In genomic region chr3:53293867-53294266, GRCh38 we compare ENCODE assay signal across 19 cellular contexts. TPM values are rescaled to one million over a fixed set of nuclear protein-coding genes. Genes with fewer than 3 reads are reported as not detected.
DNase-seq lines count a peak whose midpoint lies in the region; ATAC-seq and TF ChIP-seq lines count a peak whose summit lies in the region.
"Had no signal": no experiment of that assay in that cellular context is flagged by ENCODE, and none has a peak within 500 bp of the region (broad histone marks: within the 10 kb centered on the region; RNA-seq: fewer than 3 reads in every experiment).

No MANE protein-coding gene starts in this region.

- peaks cover 7% of the 10 kb centered on the region; the same call in 1 of the 2 replicates for H3F3A ChIP-seq in GM23338 (replicated peaks; ENCODE audit: low read depth)
- H3F3A ChIP-seq in PC-9 (ENCODE audit: insufficient read depth, low read depth): no peaks in the 10 kb centered on the region

- BruUV-seq in PC-9 (replicated peaks; lab: Mats Ljungman, UMichigan): no TSS peak

- H3K27ac Mint-ChIP-seq in activated T-cell treated with anti-CD3 and anti-CD28 coated beads, Interleukin-2, amount 50 U/mL, for 24 hours: peak overlapping the region; percentile 13
- H3K27ac Mint-ChIP-seq in GM23338: peak overlapping the region; percentile 12; the same call in 1 of the 2 replicates
- peak overlapping the region; percentile 18 to 27 for H3K27ac Mint-ChIP-seq in effector memory CD8-positive, alpha-beta T cell
- peak overlapping the region; percentile 5 for H3K27ac Mint-ChIP-seq in osteocyte (ENCODE audit: unreplicated experiment)

- DNase-seq in activated T-cell treated with anti-CD3 and anti-CD28 coated beads, Interleukin-2, amount 50 U/mL, for 24 hours: no peak
- no peak for DNase-seq in activated T-cell treated with anti-CD3 and anti-CD28 coated beads, Interleukin-2, amount 50 U/mL, for 1 hour
- no peak for DNase-seq in GM23338 (ENCODE audit: low spot score)
- no peak for DNase-seq in effector memory CD8-positive, alpha-beta T cell
- DNase-seq in osteocyte (ENCODE audit: extremely low spot score, unreplicated experiment): no peak
- no peak for DNase-seq in kidney glomerular epithelial cell (lab: John Stamatoyannopoulos, UW)
- DNase-seq in stimulated activated CD4-positive, alpha-beta T cell treated with anti-CD3 and anti-CD28 coated beads, Interleukin-12 subunit alpha, Interleukin-12 subunit beta, amount 100 ng/mL, for 4 hours: no peak
- DNase-seq in PC-9: no peak
- DNase-seq: CD8-positive, alpha-beta memory T cell; DMS79; MV-4-11; NCI-H1417 treated with DMSO at 0.1 percent for 48 hours; NCI-H2029; NCI-H2171; NCI-H446 treated with DMSO at 0.1 percent for 48 hours; NK-92 treated with Interleukin-12 subunit alpha and Interleukin-12 subunit beta, amount 100 ng/mL, for 24 hours had no signal

- POLR2A ChIA-PET in PC-9 (lab: Charles Lee; ENCODE audit: unreplicated experiment): no interaction called here

- no peaks in the 10 kb centered on the region for H3K9me3 ChIP-seq in PC-9 (ENCODE audit: insufficient read depth, low read depth)
- H3K9me3 ChIP-seq: BLaER1 had no signal

- intact Hi-C loops in PC-9 (cut with micrococcal nuclease; ENCODE audit: unreplicated experiment): no loop called here

- no peak for ATAC-seq in GM23338
- no peak for ATAC-seq in effector memory CD8-positive, alpha-beta T cell (replicated peaks)
- ATAC-seq: HCT116, K562 had no signal

- H3K9me3 Mint-ChIP-seq in activated T-cell treated with anti-CD3 and anti-CD28 coated beads, Interleukin-2, amount 50 U/mL, for 24 hours: no peaks in the 10 kb centered on the region
- H3K9me3 Mint-ChIP-seq in GM23338 (no peaks in the 10 kb centered on the region; the same call in 2 of the 3 replicates), osteocyte (ENCODE audit: unreplicated experiment) (no peaks in the 10 kb centered on the region)
- H3K9me3 Mint-ChIP-seq in effector memory CD8-positive, alpha-beta T cell: no peaks in the 10 kb centered on the region
- H3K9me3 Mint-ChIP-seq: CD8-positive, alpha-beta memory T cell had no signal

- H3K36me3 ChIP-seq in GM23338 (ENCODE audit: insufficient read depth) (0 out of 2 replicates have a peak, but pooled peaks cover 9% of the 10 kb centered on the region), PC-9 (ENCODE audit: low read depth) (no peaks in the 10 kb centered on the region; the same call in 1 of the 2 replicates)

- H4K20me1 ChIP-seq in GM23338 (replicated peaks; ENCODE audit: insufficient read depth) (peaks cover 8% of the 10 kb centered on the region; the same call in 1 of the 2 replicates), PC-9 (ENCODE audit: insufficient read depth) (no peaks in the 10 kb centered on the region)
- H4K20me1 ChIP-seq: BLaER1 had no signal

- no peaks in the 10 kb centered on the region for H3K79me2 ChIP-seq in GM23338 (replicated peaks; ENCODE audit: insufficient read depth)
- H3K79me2 ChIP-seq in PC-9 (ENCODE audit: low read depth): no peaks in the 10 kb centered on the region

- no peaks in the 10 kb centered on the region for H3K4me1 Mint-ChIP-seq in activated T-cell treated with anti-CD3 and anti-CD28 coated beads, Interleukin-2, amount 50 U/mL, for 24 hours (ENCODE audit: low read depth)
- peaks cover 18% of the 10 kb centered on the region for H3K4me1 Mint-ChIP-seq in GM23338
- peaks cover 0 to 7% of the 10 kb centered on the region in 2 donors for H3K4me1 Mint-ChIP-seq in effector memory CD8-positive, alpha-beta T cell (ENCODE audit: low read depth in 2 of 2)
- no peaks in the 10 kb centered on the region for H3K4me1 Mint-ChIP-seq in osteocyte (ENCODE audit: unreplicated experiment)

- no peak overlapping the region for H3K4me3 Mint-ChIP-seq in activated T-cell treated with anti-CD3 and anti-CD28 coated beads, Interleukin-2, amount 50 U/mL, for 24 hours
- H3K4me3 Mint-ChIP-seq in GM23338 (no peak overlapping the region; the same call in 2 of the 3 replicates), osteocyte (ENCODE audit: unreplicated experiment) (no peak overlapping the region)
- no peak overlapping the region for H3K4me3 Mint-ChIP-seq in effector memory CD8-positive, alpha-beta T cell
- H3K4me3 Mint-ChIP-seq: CD8-positive, alpha-beta memory T cell had no signal

- H3K36me3 Mint-ChIP-seq in activated T-cell treated with anti-CD3 and anti-CD28 coated beads, Interleukin-2, amount 50 U/mL, for 24 hours (ENCODE audit: low read depth): peaks cover 72% of the 10 kb centered on the region
- H3K36me3 Mint-ChIP-seq in GM23338 (ENCODE audit: low read depth): peaks cover 6% of the 10 kb centered on the region; the same call in 1 of the 3 replicates
- peaks cover 27% of the 10 kb centered on the region for H3K36me3 Mint-ChIP-seq in effector memory CD8-positive, alpha-beta T cell (ENCODE audit: insufficient read depth)
- H3K36me3 Mint-ChIP-seq in osteocyte (ENCODE audit: unreplicated experiment): peaks cover 16% of the 10 kb centered on the region

- CTCF ChIA-PET in PC-9 (lab: Charles Lee): no interaction called here

- H3K4me3 ChIP-seq in GM23338 (no peak overlapping the region), PC-9 (no peak overlapping the region)
- H3K4me3 ChIP-seq: BLaER1, K562 had no signal

- H3K27me3 Mint-ChIP-seq in activated T-cell treated with anti-CD3 and anti-CD28 coated beads, Interleukin-2, amount 50 U/mL, for 24 hours: no peaks in the 10 kb centered on the region
- H3K27me3 Mint-ChIP-seq in GM23338 (ENCODE audit: insufficient read depth, low read depth, poor library complexity) (peaks cover 4% of the 10 kb centered on the region), osteocyte (ENCODE audit: unreplicated experiment) (no peaks in the 10 kb centered on the region)
- no peaks in the 10 kb centered on the region for H3K27me3 Mint-ChIP-seq in effector memory CD8-positive, alpha-beta T cell
- H3K27me3 Mint-ChIP-seq: CD8-positive, alpha-beta memory T cell had no signal

- H3K27me3 ChIP-seq in GM23338 (ENCODE audit: insufficient read depth) (no peaks in the 10 kb centered on the region), PC-9 (ENCODE audit: insufficient read depth, low read depth) (no peaks in the 10 kb centered on the region)
- H3K27me3 ChIP-seq: BLaER1 had no signal

- TF ChIP-seq CTCF in GM23338 (conservative IDR thresholded peaks at IDR 0.05; ENCODE audit: low read depth in 2 of 2) (no peak), osteocyte (IDR thresholded peaks at IDR 0.05) (no peak), PC-9 (conservative IDR thresholded peaks at IDR 0.05) (no peak)

- H2AFZ ChIP-seq in GM23338: no peak overlapping the region
- H2AFZ ChIP-seq in PC-9: no peak overlapping the region

- H3K27ac ChIP-seq in GM23338 (ENCODE audit: low read depth) (no peak overlapping the region), PC-9 (no peak overlapping the region)
- H3K27ac ChIP-seq: BLaER1 had no signal

- H3K4me1 ChIP-seq in GM23338 (ENCODE audit: insufficient read depth) (no peaks in the 10 kb centered on the region), PC-9 (replicated peaks; ENCODE audit: insufficient read depth) (no peaks in the 10 kb centered on the region)
- H3K4me1 ChIP-seq: BLaER1 had no signal

- no peak overlapping the region for H3K4me2 ChIP-seq in GM23338
- no peak overlapping the region for H3K4me2 ChIP-seq in PC-9
- H3K4me2 ChIP-seq: BLaER1 had no signal

- no peaks in the 10 kb centered on the region for H3K9me2 ChIP-seq in GM23338 (ENCODE audit: insufficient read depth)
- H3K9me2 ChIP-seq in PC-9 (ENCODE audit: insufficient read depth): no peaks in the 10 kb centered on the region

TF ChIP-seq in GM23338, 12 proteins besides CTCF, POLR2A, EP300 and RAD21:
- TF ChIP-seq, protein P1, sequence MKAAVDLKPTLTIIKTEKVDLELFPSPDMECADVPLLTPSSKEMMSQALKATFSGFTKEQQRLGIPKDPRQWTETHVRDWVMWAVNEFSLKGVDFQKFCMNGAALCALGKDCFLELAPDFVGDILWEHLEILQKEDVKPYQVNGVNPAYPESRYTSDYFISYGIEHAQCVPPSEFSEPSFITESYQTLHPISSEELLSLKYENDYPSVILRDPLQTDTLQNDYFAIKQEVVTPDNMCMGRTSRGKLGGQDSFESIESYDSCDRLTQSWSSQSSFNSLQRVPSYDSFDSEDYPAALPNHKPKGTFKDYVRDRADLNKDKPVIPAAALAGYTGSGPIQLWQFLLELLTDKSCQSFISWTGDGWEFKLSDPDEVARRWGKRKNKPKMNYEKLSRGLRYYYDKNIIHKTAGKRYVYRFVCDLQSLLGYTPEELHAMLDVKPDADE (IDR thresholded peaks at IDR 0.05): no peak
- TF ChIP-seq POLR2AphosphoS5 (IDR thresholded peaks at IDR 0.05; ENCODE audit: low read depth): no peak
- no peak for TF ChIP-seq JUNB (IDR thresholded peaks at IDR 0.05; ENCODE audit: unreplicated experiment)
- TF ChIP-seq EZH2phosphoT487 (IDR thresholded peaks at IDR 0.05; ENCODE audit: unreplicated experiment): no peak

RNA-seq across cellular contexts. Expression of gene TKT, which starts 38.0 kb away (rescaled TPM):
- 1,229 and 1,411 TPM in 2 replicates for total RNA-seq in GM23338 (2014; rRNA removed; shearing (Covaris generic))
- 584 and 604 TPM in 2 replicates for polyA plus RNA-seq in GM23338 (2016; fragmentation: Nextera tagmentation; extraction: Ambion mirVana)
- 480 and 494 TPM in 2 replicates for total RNA-seq in osteocyte
- total RNA-seq in PC-9 (2021): 1,726 and 2,016 TPM in 2 replicates

RNA-seq across cellular contexts. Expression of gene DCP1A, which starts 53.5 kb away (rescaled TPM):
- 14.8 and 19.3 TPM in 2 replicates for total RNA-seq in GM23338 (2014; rRNA removed; shearing (Covaris generic))
- 29.4 and 32.0 TPM in 2 replicates for polyA plus RNA-seq in GM23338 (2016; fragmentation: Nextera tagmentation; extraction: Ambion mirVana)
- 20.8 and 24.2 TPM in 2 replicates for total RNA-seq in osteocyte
- 17.0 and 22.7 TPM in 2 replicates for total RNA-seq in PC-9 (2021)
